8 cellular contexts compared by ENCODE assay signal in the genomic region with DNA sequence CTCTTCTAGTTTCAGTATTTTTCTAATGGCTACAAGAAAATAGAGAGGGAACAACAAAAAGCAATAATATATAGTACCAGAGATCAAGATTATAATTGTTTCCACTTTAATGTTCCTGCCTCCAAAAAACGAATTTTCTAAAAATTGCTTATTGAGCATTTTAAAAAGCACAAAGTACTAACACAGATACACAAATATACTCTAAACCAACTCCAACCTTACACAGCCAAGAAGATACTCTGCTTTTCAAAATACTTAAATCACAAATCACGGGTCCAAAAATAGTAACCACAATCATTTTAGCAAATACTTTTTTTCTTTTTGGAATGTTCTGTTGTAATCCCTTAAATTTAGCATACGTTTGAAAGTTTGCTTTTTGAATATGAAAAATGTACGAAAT. TPM values are rescaled to one million over a fixed set of nuclear protein-coding genes. Genes with fewer than 3 reads are reported as not detected.
DNase-seq lines count a peak whose midpoint lies in the region; ATAC-seq and TF ChIP-seq lines count a peak whose summit lies in the region.

No MANE protein-coding gene starts in this region.

- peak overlapping the region; percentile 68 for H3K27ac Mint-ChIP-seq in central memory CD8-positive, alpha-beta T cell (ENCODE audit: low read depth)
- peak overlapping the region in 9 of 10 donors; percentile 4 to 79 (median 48) for H3K27ac Mint-ChIP-seq in naive thymus-derived CD8-positive, alpha-beta T cell

- H3K27me3 ChIP-seq in heart right ventricle, result no peaks in the 10 kb centered on the region
- H3K27me3 ChIP-seq in vagina, result no peaks in the 10 kb centered on the region
- H3K27me3 ChIP-seq in SJCRH30, result no peaks in the 10 kb centered on the region

- no peaks in the 10 kb centered on the region for H3K27me3 Mint-ChIP-seq in central memory CD8-positive, alpha-beta T cell
- no peaks in the 10 kb centered on the region for H3K27me3 Mint-ChIP-seq in naive thymus-derived CD8-positive, alpha-beta T cell

- WGBS in heart right ventricle, 2 donors, result 32 to 44% methylated on average over 4 of the region's 4 CpGs

- H3K4me1 Mint-ChIP-seq in central memory CD8-positive, alpha-beta T cell, result peaks cover 42% of the 10 kb centered on the region
- H3K4me1 Mint-ChIP-seq in naive thymus-derived CD8-positive, alpha-beta T cell, result peaks cover 20 to 66% (median 52%) of the 10 kb centered on the region in 4 donors

- peak overlapping the region; percentile 88 to 99 (median 94) for H3K27ac ChIP-seq in heart right ventricle
- peak overlapping the region; percentile 92 for H3K27ac ChIP-seq in vagina
- H3K27ac ChIP-seq in SJCRH30, result no peak overlapping the region

- no peaks in the 10 kb centered on the region for H3K9me3 Mint-ChIP-seq in central memory CD8-positive, alpha-beta T cell
- no peaks in the 10 kb centered on the region for H3K9me3 Mint-ChIP-seq in naive thymus-derived CD8-positive, alpha-beta T cell

- peaks cover 22% of the 10 kb centered on the region for H3K36me3 Mint-ChIP-seq in central memory CD8-positive, alpha-beta T cell (ENCODE audit: insufficient read depth)
- peaks cover 4 to 26% (median 10%) of the 10 kb centered on the region in 3 donors for H3K36me3 Mint-ChIP-seq in naive thymus-derived CD8-positive, alpha-beta T cell

- intact Hi-C loops in heart right ventricle (cut with DNase I) (loop anchor here in 8 of 10 donors (2.0 to 10.0 kb wide), 8 partner anchors 86 to 339 kb away; partner anchors contain the start of genes GXYLT1 (in 5 of the 8), PPHLN1 (in 4 of the 8) and ZCRB1 (in 4 of the 8)), Right ventricle myocardium superior (cut with DNase I) (loop anchor here (5.0 to 10.0 kb wide), 2 partner anchors 89 kb away; partner anchors contain the start of genes PPHLN1 and ZCRB1), vagina (cut with DNase I) (loop anchor here (10.0 kb wide), 2 partner anchors 89 to 91 kb away; partner anchors contain the start of genes GXYLT1, PPHLN1 and ZCRB1)

- DNase-seq in heart right ventricle (no peak), Right ventricle myocardium superior (no peak), vagina (ENCODE audit: extremely low spot score in 2 of 2) (no peak), SJCRH30 (no peak)
- no peak for DNase-seq in central memory CD8-positive, alpha-beta T cell (ENCODE audit: low spot score in 2 of 2)
- DNase-seq in naive thymus-derived CD8-positive, alpha-beta T cell, result no peak

- H3K36me3 ChIP-seq in heart right ventricle (peaks cover 0 to 35% (median 0%) of the 10 kb centered on the region in 9 donors), vagina (no peaks in the 10 kb centered on the region), SJCRH30 (peaks cover 30% of the 10 kb centered on the region)

- no peaks in the 10 kb centered on the region for H3K9me3 ChIP-seq in heart right ventricle
- H3K9me3 ChIP-seq in vagina, result no peaks in the 10 kb centered on the region
- no peaks in the 10 kb centered on the region for H3K9me3 ChIP-seq in SJCRH30 (replicated peaks)

- H3K4me1 ChIP-seq in heart right ventricle (peaks cover 0 to 70% (median 54%) of the 10 kb centered on the region in 9 donors), vagina (peaks cover 58% of the 10 kb centered on the region), SJCRH30 (peaks cover 11% of the 10 kb centered on the region; the same call in 1 of the 2 replicates)

- TF ChIP-seq POLR2A in vagina (IDR thresholded peaks at IDR 0.05), result no peak

- no peak for TF ChIP-seq CTCF in heart right ventricle (IDR thresholded peaks at IDR 0.05)
- TF ChIP-seq CTCF in vagina (IDR thresholded peaks at IDR 0.05), result no peak

- peak overlapping the region in 9 of 10 donors; percentile 67 to 92 (median 77) for H3K4me3 ChIP-seq in heart right ventricle
- H3K4me3 ChIP-seq in vagina, result no peak overlapping the region
- no peak overlapping the region for H3K4me3 ChIP-seq in SJCRH30

- POLR2A ChIA-PET in naive thymus-derived CD8-positive, alpha-beta T cell (lab: Charles Lee), result no interaction called here

- ATAC-seq in heart right ventricle (peak in 3 of 8 donors; percentile 32 to 40 (median 40)), Right ventricle myocardium superior (ENCODE audit: poor library complexity) (no peak), GM21529 (IDR thresholded peaks at IDR 0.05; ENCODE audit: unreplicated experiment) (no peak), HG03571 (IDR thresholded peaks at IDR 0.05; ENCODE audit: unreplicated experiment) (no peak)
- ATAC-seq in central memory CD8-positive, alpha-beta T cell (replicated peaks; ENCODE audit: extremely low read depth, poor library complexity, severe bottlenecking), result no peak
- ATAC-seq in naive thymus-derived CD8-positive, alpha-beta T cell, result no peak

- H3K4me3 Mint-ChIP-seq in central memory CD8-positive, alpha-beta T cell, result peak overlapping the region; percentile 62
- H3K4me3 Mint-ChIP-seq in naive thymus-derived CD8-positive, alpha-beta T cell, result peak overlapping the region; percentile 54 to 81 (median 69)

RNA-seq across cellular contexts. Expression of gene YAF2, which starts 2.0 kb away (rescaled TPM):
- 100 to 1,000 TPM in 1 of 10 donors, 10 to 100 TPM in 9; 61.9 to 129 (median 90.5) TPM for total RNA-seq in heart right ventricle
- polyA plus RNA-seq in heart right ventricle, result 10 to 100 TPM; 26.9 to 41.7 TPM
- 75.8 TPM for total RNA-seq in Right ventricle myocardium superior
- total RNA-seq in naive thymus-derived CD8-positive, alpha-beta T cell, result 10 to 100 TPM; 40.2 to 42.8 TPM
- polyA plus RNA-seq in naive thymus-derived CD8-positive, alpha-beta T cell, result 10 to 100 TPM; 10.6 to 21.8 (median 12.7) TPM
- 23.1 TPM for total RNA-seq in vagina
- total RNA-seq in SJCRH30 (2014; rRNA removed; shearing (Covaris generic)), result 25.2 and 31.5 TPM in 2 replicates

Comparison
In these comparisons a context has a peak if more than half of its experiments do, and no peak if none do; other contexts are left out.
1. H3K4me3 ChIP-seq: peak in heart right ventricle (9 of 10); none in vagina (0 of 2) and SJCRH30 (single experiment).